1 cellular context compared by ENCODE assay signal in genomic region chr7:38354279-38354851, GRCh38.
TF ChIP-seq lines count a peak whose summit lies in the region.

No MANE protein-coding gene starts in this region.

TF ChIP-seq in K562, 482 proteins besides CTCF, POLR2A, EP300 and RAD21 (continued from another document):
- TF ChIP-seq, protein P1, sequence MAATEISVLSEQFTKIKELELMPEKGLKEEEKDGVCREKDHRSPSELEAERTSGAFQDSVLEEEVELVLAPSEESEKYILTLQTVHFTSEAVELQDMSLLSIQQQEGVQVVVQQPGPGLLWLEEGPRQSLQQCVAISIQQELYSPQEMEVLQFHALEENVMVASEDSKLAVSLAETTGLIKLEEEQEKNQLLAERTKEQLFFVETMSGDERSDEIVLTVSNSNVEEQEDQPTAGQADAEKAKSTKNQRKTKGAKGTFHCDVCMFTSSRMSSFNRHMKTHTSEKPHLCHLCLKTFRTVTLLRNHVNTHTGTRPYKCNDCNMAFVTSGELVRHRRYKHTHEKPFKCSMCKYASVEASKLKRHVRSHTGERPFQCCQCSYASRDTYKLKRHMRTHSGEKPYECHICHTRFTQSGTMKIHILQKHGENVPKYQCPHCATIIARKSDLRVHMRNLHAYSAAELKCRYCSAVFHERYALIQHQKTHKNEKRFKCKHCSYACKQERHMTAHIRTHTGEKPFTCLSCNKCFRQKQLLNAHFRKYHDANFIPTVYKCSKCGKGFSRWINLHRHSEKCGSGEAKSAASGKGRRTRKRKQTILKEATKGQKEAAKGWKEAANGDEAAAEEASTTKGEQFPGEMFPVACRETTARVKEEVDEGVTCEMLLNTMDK (IDR thresholded peaks at IDR 0.05; ENCODE audit: borderline replicate concordance, insufficient read depth, low read depth, low read length, poor library complexity, severe bottlenecking), result peak; percentile 66
- TF ChIP-seq ZBTB33 (CRISPR knock-in tag; IDR thresholded peaks at IDR 0.05) (peak; percentile 59; the same call in 1 of the 2 replicates), STAG1 (CRISPR knock-in tag; IDR thresholded peaks at IDR 0.05; ENCODE audit: borderline replicate concordance) (peak; percentile 19; the same call in 1 of the 2 replicates), MAZ (CRISPR knock-in tag; conservative IDR thresholded peaks at IDR 0.05 in 1 of 2, IDR thresholded peaks at IDR 0.05 in 1 of 2) (peak in 1 of 2 experiments; percentile 35; a peak in 1 of 4 replicates)
TF ChIP-seq in K562: peak in this region for 7; not testable (repeated sequence) for 475.
